ENCODE assay signal across 23 cellular contexts in genomic region chr19:39546599-39546998, GRCh38. TPM values are rescaled to one million over a fixed set of nuclear protein-coding genes. Genes with fewer than 3 reads are reported as not detected.
DNase-seq lines count a peak whose midpoint lies in the region; ATAC-seq, FAIRE-seq and TF ChIP-seq lines count a peak whose summit lies in the region.
"Had no signal": no experiment of that assay in that cellular context is flagged by ENCODE, and none has a peak within 500 bp of the region (broad histone marks: within the 10 kb centered on the region; RNA-seq: fewer than 3 reads in every experiment).

No MANE protein-coding gene starts in this region.

- intact Hi-C loops in HepG2 (cut with micrococcal nuclease; ENCODE audit: unreplicated experiment), result no loop called here
- intact Hi-C loops in right lobe of liver (cut with DNase I), result no loop called here
- intact Hi-C loops in mammary epithelial cell (cut with micrococcal nuclease), result loop anchor here (10.0 kb wide), 1 partner anchor 298 kb away; the partner anchor contains the start of gene FBL

- H3K9me3 Mint-ChIP-seq in T-helper 2 cell treated with Interferon-gamma antibody and Interleukin-4, amounts not matched to agents 5 μg/mL and 100 μg/mL, for 36 hours, result no peaks in the 10 kb centered on the region
- H3K9me3 Mint-ChIP-seq: activated naive CD4-positive, alpha-beta T cell treated with anti-CD3 and anti-CD28 coated beads, Interleukin-2, amount 50 U/mL, for 24 hours; CD4-positive, CD25-positive, alpha-beta regulatory T cell; naive thymus-derived CD8-positive, alpha-beta T cell; stimulated activated naive B cell treated with anti-CD40 and anti-IgM and Interleukin-4, amounts not matched to agents 10 μg/mL and 1 μg/mL and 100 μg/mL, for 72 hours had no signal

- TF ChIP-seq POLR2A in HepG2 (IDR thresholded peaks at IDR 0.05; ENCODE audit: insufficient read depth in 1 of 2, low read depth in 2 of 2, low read length in 2 of 2) (no peak), right lobe of liver (IDR thresholded peaks at IDR 0.05) (no peak)

- in situ Hi-C loops in HepG2 (cut with HindIII; ENCODE audit: extremely low pct_ligation_motif_present, low pct_unique_long_range_greater_than_20kb) (no loop called here), mammary epithelial cell (cut with MboI; ENCODE audit: low sequenced_read_pairs in 2 of 2) (no loop called here)

- DNase-seq in HepG2 (ENCODE audit: low spot score), result no peak
- DNase-seq in right lobe of liver, result no peak
- peak; percentile 71 for DNase-seq in NCI-H2227 (lab: John Stamatoyannopoulos, UW; ENCODE audit: unreplicated experiment)
- DNase-seq in mammary epithelial cell, result peak; percentile 21
- no peak for DNase-seq in T-helper 2 cell treated with Interferon-gamma antibody and Interleukin-4, amounts not matched to agents 5 μg/mL and 100 μg/mL, for 36 hours (ENCODE audit: low spot score)
- DNase-seq in right atrium auricular region (ENCODE audit: low spot score), result no peak
- DNase-seq in T-helper 17 cell, result no peak
- DNase-seq: CD4-positive, CD25-positive, alpha-beta regulatory T cell; cerebellar nuclear complex; DND-41; effector CD4-positive, alpha-beta T cell; esophagus squamous epithelium; mesenchymal stem cell; naive thymus-derived CD8-positive, alpha-beta T cell; NCI-H2171; pancreas; SJCRH30; stimulated activated CD4-positive, alpha-beta T cell treated with anti-CD3 and anti-CD28 coated beads, Interleukin-1b, Interleukin-23, amount 100 ng/mL, for 48 hours; stimulated activated naive B cell treated with anti-CD40 and anti-IgM and Interleukin-4, amounts not matched to agents 10 μg/mL and 1 μg/mL and 100 μg/mL, for 72 hours; T-helper 2 cell; thyroid gland had no signal

- H3K4me3 ChIP-seq in HepG2 (replicated peaks in 1 of 3; ENCODE audit: insufficient read depth in 1 of 3, low read depth in 2 of 3, low read length in 3 of 3), result no peak overlapping the region
- H3K4me3 ChIP-seq in right lobe of liver, result no peak overlapping the region
- no peak overlapping the region for H3K4me3 ChIP-seq in mammary epithelial cell (replicated peaks in 1 of 3; ENCODE audit: insufficient read depth in 1 of 3, low read depth in 2 of 3, low read length in 3 of 3)
- H3K4me3 ChIP-seq in right atrium auricular region, result no peak overlapping the region
- H3K4me3 ChIP-seq: esophagus squamous epithelium, pancreas, SJCRH30, thyroid gland had no signal

- ATAC-seq in HepG2 (no peak), right lobe of liver (no peak), T-helper 17 cell (no peak)
- ATAC-seq: naive thymus-derived CD8-positive, alpha-beta T cell; pancreas; stimulated activated naive B cell treated with anti-CD40 and anti-IgM and Interleukin-4, amounts not matched to agents 10 μg/mL and 1 μg/mL and 100 μg/mL, for 72 hours had no signal

- H3K4me1 ChIP-seq in HepG2 (ENCODE audit: insufficient read depth, low read length), result peaks cover 7% of the 10 kb centered on the region; the same call in 1 of the 2 replicates
- H3K4me1 ChIP-seq in right lobe of liver, result no peaks in the 10 kb centered on the region
- peaks cover 25% of the 10 kb centered on the region for H3K4me1 ChIP-seq in mammary epithelial cell (ENCODE audit: insufficient read depth, low read length)
- no peaks in the 10 kb centered on the region for H3K4me1 ChIP-seq in right atrium auricular region
- H3K4me1 ChIP-seq: esophagus squamous epithelium, pancreas, SJCRH30, thyroid gland had no signal

- H3K36me3 ChIP-seq in HepG2 (replicated peaks in 1 of 2; ENCODE audit: control insufficient read depth in 1 of 2, insufficient read depth in 2 of 2, low read length in 2 of 2) (no peaks in the 10 kb centered on the region), right lobe of liver (no peaks in the 10 kb centered on the region), mammary epithelial cell (ENCODE audit: insufficient read depth, low read length) (no peaks in the 10 kb centered on the region), right atrium auricular region (no peaks in the 10 kb centered on the region)
- H3K36me3 ChIP-seq: esophagus squamous epithelium, pancreas, SJCRH30, thyroid gland had no signal

- H3K4me1 Mint-ChIP-seq in T-helper 2 cell treated with Interferon-gamma antibody and Interleukin-4, amounts not matched to agents 5 μg/mL and 100 μg/mL, for 36 hours (ENCODE audit: low read depth), result peaks cover 16% of the 10 kb centered on the region
- H3K4me1 Mint-ChIP-seq in T-helper 17 cell, result peaks cover 31% of the 10 kb centered on the region

- WGBS in HepG2 (ENCODE audit: low lambda C conversion rate), result 6% methylated on average over 8 of the region's 8 CpGs
- WGBS in right lobe of liver (ENCODE audit: insufficient coverage, low coverage, low lambda C conversion rate, missing lambda C conversion rate), result 20% methylated on average over 5 of the region's 8 CpGs
- 57% methylated on average over 8 of the region's 8 CpGs for WGBS in mammary epithelial cell (ENCODE audit: low coverage, missing lambda C conversion rate)

- H2AFZ ChIP-seq in HepG2 (ENCODE audit: low read length), result no peak overlapping the region
- no peak overlapping the region for H2AFZ ChIP-seq in mammary epithelial cell (ENCODE audit: low read depth, low read length)

- H3K4me2 ChIP-seq in HepG2 (ENCODE audit: low read depth, low read length) (no peak overlapping the region), mammary epithelial cell (ENCODE audit: insufficient read depth, low read depth, low read length) (no peak overlapping the region)

- no peaks in the 10 kb centered on the region for H4K20me1 ChIP-seq in HepG2 (ENCODE audit: insufficient read depth, low read length)
- H4K20me1 ChIP-seq in mammary epithelial cell (ENCODE audit: insufficient read depth, low read length), result no peaks in the 10 kb centered on the region

- H3K4me3 Mint-ChIP-seq in T-helper 2 cell treated with Interferon-gamma antibody and Interleukin-4, amounts not matched to agents 5 μg/mL and 100 μg/mL, for 36 hours, result no peak overlapping the region
- H3K4me3 Mint-ChIP-seq in T-helper 17 cell, result no peak overlapping the region
- H3K4me3 Mint-ChIP-seq: activated naive CD4-positive, alpha-beta T cell treated with anti-CD3 and anti-CD28 coated beads, Interleukin-2, amount 50 U/mL, for 24 hours; stimulated activated naive B cell treated with anti-CD40 and anti-IgM and Interleukin-4, amounts not matched to agents 10 μg/mL and 1 μg/mL and 100 μg/mL, for 72 hours had no signal

- no peak for FAIRE-seq in HepG2 (lab: Jason Lieb, UNC)
- FAIRE-seq: astrocyte, pancreas had no signal

- H3K79me2 ChIP-seq in HepG2 (ENCODE audit: insufficient read depth, low read length), result no peaks in the 10 kb centered on the region
- H3K79me2 ChIP-seq in mammary epithelial cell (ENCODE audit: insufficient read depth, low read length), result no peaks in the 10 kb centered on the region

- TF ChIP-seq CTCF in HepG2 (CRISPR knock-in tag; IDR thresholded peaks at IDR 0.05) (no peak), right lobe of liver (IDR thresholded peaks at IDR 0.05) (no peak), mammary epithelial cell (conservative IDR thresholded peaks at IDR 0.05 in 1 of 2, IDR thresholded peaks at IDR 0.05 in 1 of 2; ENCODE audit: extremely low read depth in 1 of 2, insufficient read depth in 1 of 2, low read depth in 1 of 2, low read length in 2 of 2) (no peak), right atrium auricular region (IDR thresholded peaks at IDR 0.05) (no peak)

- H3K9ac ChIP-seq in HepG2 (ENCODE audit: insufficient read depth, low read depth, low read length) (no peak overlapping the region), mammary epithelial cell (ENCODE audit: insufficient read depth, low read length) (no peak overlapping the region)

- no peak overlapping the region for H3K27ac Mint-ChIP-seq in T-helper 2 cell treated with Interferon-gamma antibody and Interleukin-4, amounts not matched to agents 5 μg/mL and 100 μg/mL, for 36 hours
- H3K27ac Mint-ChIP-seq in T-helper 17 cell, result no peak overlapping the region
- H3K27ac Mint-ChIP-seq: stimulated activated naive B cell treated with anti-CD40 and anti-IgM and Interleukin-4, amounts not matched to agents 10 μg/mL and 1 μg/mL and 100 μg/mL, for 72 hours had no signal

- BruUV-seq in HepG2 (replicated peaks; lab: Mats Ljungman, UMichigan) (no TSS peak), mammary epithelial cell (replicated peaks; lab: Mats Ljungman, UMichigan) (no TSS peak)

- CTCF ChIA-PET in HepG2 (lab: Yijun Ruan, JAX; ENCODE audit: low intra/inter-chr PET ratio, low total read pairs) (no interaction called here), mammary epithelial cell (lab: Charles Lee; ENCODE audit: low non-redundant PET) (interaction anchor here (0.7 kb wide), 1 partner anchor 51 kb away, joined by 4 read pairs; no protein-coding TSS in a partner anchor)

- H3K36me3 Mint-ChIP-seq in T-helper 2 cell treated with Interferon-gamma antibody and Interleukin-4, amounts not matched to agents 5 μg/mL and 100 μg/mL, for 36 hours (ENCODE audit: low read depth), result no peaks in the 10 kb centered on the region
- no peaks in the 10 kb centered on the region for H3K36me3 Mint-ChIP-seq in T-helper 17 cell (ENCODE audit: low read depth)
- H3K36me3 Mint-ChIP-seq: activated naive CD4-positive, alpha-beta T cell treated with anti-CD3 and anti-CD28 coated beads, Interleukin-2, amount 50 U/mL, for 24 hours; CD4-positive, CD25-positive, alpha-beta regulatory T cell; naive thymus-derived CD8-positive, alpha-beta T cell; stimulated activated naive B cell treated with anti-CD40 and anti-IgM and Interleukin-4, amounts not matched to agents 10 μg/mL and 1 μg/mL and 100 μg/mL, for 72 hours had no signal

- POLR2A ChIA-PET in HepG2 (lab: Yijun Ruan, JAX), result no interaction called here

- dilution Hi-C loops in mammary epithelial cell (cut with HindIII; ENCODE audit: low sequenced_read_pairs), result loop anchor here (5.0 to 10.0 kb wide), 2 partner anchors 94 to 152 kb away; partner anchors contain the start of genes MED29 and PAF1

- TF ChIP-seq EP300 in HepG2 (IDR thresholded peaks at IDR 0.05; ENCODE audit: low read depth in 2 of 2, low read length in 2 of 2) (no peak), HepG2 (CRISPR knock-in tag; IDR thresholded peaks at IDR 0.05; ENCODE audit: borderline replicate concordance) (no peak)

- H3K27me3 ChIP-seq in HepG2 (ENCODE audit: control insufficient read depth in 1 of 2, insufficient read depth in 2 of 2, low read length in 2 of 2) (peaks cover 1 to 12% of the 10 kb centered on the region in 2 experiments; a peak in 3 of 5 replicates), right lobe of liver (no peaks in the 10 kb centered on the region), mammary epithelial cell (ENCODE audit: insufficient read depth, low read length) (no peaks in the 10 kb centered on the region), right atrium auricular region (no peaks in the 10 kb centered on the region)
- H3K27me3 ChIP-seq: pancreas, thyroid gland had no signal

- H3K27me3 Mint-ChIP-seq in T-helper 2 cell treated with Interferon-gamma antibody and Interleukin-4, amounts not matched to agents 5 μg/mL and 100 μg/mL, for 36 hours (ENCODE audit: low read depth), result no peaks in the 10 kb centered on the region
- H3K27me3 Mint-ChIP-seq in T-helper 17 cell, result no peaks in the 10 kb centered on the region
- H3K27me3 Mint-ChIP-seq: activated naive CD4-positive, alpha-beta T cell treated with anti-CD3 and anti-CD28 coated beads, Interleukin-2, amount 50 U/mL, for 24 hours; naive thymus-derived CD8-positive, alpha-beta T cell had no signal

- H3K9me3 ChIP-seq in HepG2 (ENCODE audit: low read length) (no peaks in the 10 kb centered on the region), right lobe of liver (no peaks in the 10 kb centered on the region), mammary epithelial cell (replicated peaks; ENCODE audit: insufficient read depth, low read length) (no peaks in the 10 kb centered on the region), right atrium auricular region (no peaks in the 10 kb centered on the region), T-helper 17 cell (ENCODE audit: control insufficient read depth, low read length, poor library complexity, severe bottlenecking) (no peaks in the 10 kb centered on the region)
- H3K9me3 ChIP-seq: esophagus squamous epithelium, pancreas, SJCRH30, thyroid gland had no signal

- TF ChIP-seq RAD21 in HepG2 (CRISPR knock-in tag; IDR thresholded peaks at IDR 0.05), result no peak

- H3K27ac ChIP-seq in HepG2 (ENCODE audit: extremely low read length, insufficient read depth, low read length), result no peak overlapping the region
- no peak overlapping the region for H3K27ac ChIP-seq in right lobe of liver
- H3K27ac ChIP-seq in mammary epithelial cell (ENCODE audit: insufficient read depth, low read depth, low read length), result no peak overlapping the region
- no peak overlapping the region for H3K27ac ChIP-seq in right atrium auricular region
- H3K27ac ChIP-seq: esophagus squamous epithelium, pancreas, SJCRH30, thyroid gland had no signal

RNA-seq across cellular contexts. Expression of gene EID2, which starts 6.6 kb away (rescaled TPM):
- total RNA-seq in HepG2 (2016; rRNA removed; fragmentation: Illumina TruSeq; extraction: Trizol) (13.8 and 14.1 TPM in 2 replicates), right lobe of liver (1 to 10 TPM; 4.3 to 7.6 (median 5.4) TPM), mammary epithelial cell (10 to 100 TPM in 1 of 2 donors, 1 to 10 TPM in 1; 9.7 to 15.0 TPM), right atrium auricular region (10 to 100 TPM in 1 of 2 donors, 1 to 10 TPM in 1; 6.7 to 11.1 TPM), T-helper 17 cell (10 to 100 TPM; 14.4 to 15.1 TPM)
- total RNA-seq in HepG2 (2016; cell fraction: cytosol; rRNA removed; fragmentation: Illumina TruSeq; extraction: Trizol; ENCODE audit: low read depth), result 3.2 and 3.6 TPM in 2 replicates
- total RNA-seq in HepG2 (2016; cell fraction: insoluble cytoplasmic fraction; rRNA removed; fragmentation: Illumina TruSeq; extraction: Trizol), result 14.0 and 14.4 TPM in 2 replicates
- 5.5 and 6.4 TPM in 2 replicates for total RNA-seq in HepG2 (2016; cell fraction: membrane; rRNA removed; fragmentation: Illumina TruSeq; extraction: Trizol)
- total RNA-seq in HepG2 (2016; cell fraction: nucleus; rRNA removed; fragmentation: Illumina TruSeq; extraction: Trizol), result 5.3 and 7.2 TPM in 2 replicates
- polyA plus RNA-seq in HepG2 (2011; rRNA removed) (3.7 and 5.1 TPM in 2 replicates), mammary epithelial cell (6.7 TPM)
- 3.5 and 4.1 TPM in 2 replicates for polyA plus RNA-seq in HepG2 (2011; cell fraction: cytosol; rRNA removed)
- 2.3 TPM in 2 replicates for polyA plus RNA-seq in HepG2 (2011; cell fraction: nucleus; rRNA removed)
- 7.8 and 11.2 TPM in 2 replicates for polyA plus RNA-seq in HepG2 (2012)
- 3.3 and 3.7 TPM in 2 replicates for polyA plus RNA-seq in HepG2 (2016; cell fraction: cytosol; fragmentation: Illumina TruSeq; extraction: Trizol; ENCODE audit: low read depth)
- 21.5 and 23.1 TPM in 2 replicates for polyA plus RNA-seq in HepG2 (2016; cell fraction: insoluble cytoplasmic fraction; fragmentation: Illumina TruSeq; extraction: Trizol; ENCODE audit: low read depth)
- 4.6 and 5.5 TPM in 2 replicates for polyA plus RNA-seq in HepG2 (2016; cell fraction: membrane; fragmentation: Illumina TruSeq; extraction: Trizol; ENCODE audit: low read depth)
- polyA plus RNA-seq in HepG2 (2016; cell fraction: nucleus; fragmentation: Illumina TruSeq; extraction: Trizol; ENCODE audit: insufficient read depth, low read depth), result 11.3 and 14.0 TPM in 2 replicates
- 2.5 and 3.4 TPM in 2 replicates for polyA minus RNA-seq in HepG2 (2011; rRNA and poly(A)+ RNA removed; ENCODE audit: low replicate concordance)
- polyA minus RNA-seq in HepG2 (2011; cell fraction: cytosol; rRNA and poly(A)+ RNA removed), result 4.6 and 6.5 TPM in 2 replicates
- 1.9 and 3.0 TPM in 2 replicates for polyA minus RNA-seq in HepG2 (2011; cell fraction: nucleus; rRNA and poly(A)+ RNA removed)
- 1.4 TPM for polyA minus RNA-seq in mammary epithelial cell

RNA-seq across cellular contexts. Expression of gene EID2B, which starts 13.9 kb away (rescaled TPM):
- total RNA-seq in HepG2 (2016; rRNA removed; fragmentation: Illumina TruSeq; extraction: Trizol), result 3.6 and 3.7 TPM in 2 replicates
- 1.1 and 1.4 TPM in 2 replicates for total RNA-seq in HepG2 (2016; cell fraction: cytosol; rRNA removed; fragmentation: Illumina TruSeq; extraction: Trizol; ENCODE audit: low read depth)
- total RNA-seq in HepG2 (2016; cell fraction: insoluble cytoplasmic fraction; rRNA removed; fragmentation: Illumina TruSeq; extraction: Trizol), result 4.1 TPM in 2 replicates
- total RNA-seq in HepG2 (2016; cell fraction: membrane; rRNA removed; fragmentation: Illumina TruSeq; extraction: Trizol), result 2.8 and 2.9 TPM in 2 replicates
- total RNA-seq in HepG2 (2016; cell fraction: nucleus; rRNA removed; fragmentation: Illumina TruSeq; extraction: Trizol), result 2.5 and 3.7 TPM in 2 replicates
- polyA plus RNA-seq in HepG2 (2011; rRNA removed), result 2.2 and 2.5 TPM in 2 replicates
- polyA plus RNA-seq in HepG2 (2011; cell fraction: cytosol; rRNA removed), result 2.4 and 2.9 TPM in 2 replicates
- 1.6 and 6.8 TPM in 2 replicates for polyA plus RNA-seq in HepG2 (2011; cell fraction: nucleus; rRNA removed)
- polyA plus RNA-seq in HepG2 (2012), result 1.7 and 2.6 TPM in 2 replicates
- 0.73 and 0.79 TPM in 2 replicates for polyA plus RNA-seq in HepG2 (2016; cell fraction: cytosol; fragmentation: Illumina TruSeq; extraction: Trizol; ENCODE audit: low read depth)
- polyA plus RNA-seq in HepG2 (2016; cell fraction: insoluble cytoplasmic fraction; fragmentation: Illumina TruSeq; extraction: Trizol; ENCODE audit: low read depth), result 3.1 and 4.0 TPM in 2 replicates
- polyA plus RNA-seq in HepG2 (2016; cell fraction: membrane; fragmentation: Illumina TruSeq; extraction: Trizol; ENCODE audit: low read depth), result 1.5 and 1.8 TPM in 2 replicates
- 4.2 TPM in 2 replicates for polyA plus RNA-seq in HepG2 (2016; cell fraction: nucleus; fragmentation: Illumina TruSeq; extraction: Trizol; ENCODE audit: insufficient read depth, low read depth)
- polyA minus RNA-seq in HepG2 (2011; rRNA and poly(A)+ RNA removed; ENCODE audit: low replicate concordance), result 1.7 and 2.3 TPM in 2 replicates
- 0.99 and 1.4 TPM in 2 replicates for polyA minus RNA-seq in HepG2 (2011; cell fraction: cytosol; rRNA and poly(A)+ RNA removed)
- 2.2 and 3.0 TPM in 2 replicates for polyA minus RNA-seq in HepG2 (2011; cell fraction: nucleus; rRNA and poly(A)+ RNA removed)
- under 1 TPM; 0.18 to 0.78 (median 0.46) TPM for total RNA-seq in right lobe of liver
- total RNA-seq in mammary epithelial cell, result 1 to 10 TPM; 2.5 to 3.3 TPM
- polyA plus RNA-seq in mammary epithelial cell, result 4.3 TPM
- polyA minus RNA-seq in mammary epithelial cell, result 1.4 TPM
- total RNA-seq in right atrium auricular region, result 1 to 10 TPM; 2.1 to 2.3 TPM
- 1 to 10 TPM; 3.9 to 4.9 TPM for total RNA-seq in T-helper 17 cell

RNA-seq across cellular contexts. Expression of gene SELENOV, which starts 31.7 kb away (rescaled TPM):
- total RNA-seq in HepG2 (2016; rRNA removed; fragmentation: Illumina TruSeq; extraction: Trizol), result not detected in 2 replicates
- total RNA-seq in HepG2 (2016; cell fraction: cytosol; rRNA removed; fragmentation: Illumina TruSeq; extraction: Trizol; ENCODE audit: low read depth), result not detected in 2 replicates
- total RNA-seq in HepG2 (2016; cell fraction: insoluble cytoplasmic fraction; rRNA removed; fragmentation: Illumina TruSeq; extraction: Trizol), result not detected in 2 replicates
- not detected in 2 replicates for total RNA-seq in HepG2 (2016; cell fraction: membrane; rRNA removed; fragmentation: Illumina TruSeq; extraction: Trizol)
- total RNA-seq in HepG2 (2016; cell fraction: nucleus; rRNA removed; fragmentation: Illumina TruSeq; extraction: Trizol), result 0.47 TPM in 1 of 2 replicates, not detected in the other
- polyA plus RNA-seq in HepG2 (2011; rRNA removed), result not detected in 2 replicates
- not detected in 2 replicates for polyA plus RNA-seq in HepG2 (2011; cell fraction: cytosol; rRNA removed)
- 0.17 and 0.76 TPM in 2 replicates for polyA plus RNA-seq in HepG2 (2011; cell fraction: nucleus; rRNA removed)
- not detected in 2 replicates for polyA plus RNA-seq in HepG2 (2012)
- polyA plus RNA-seq in HepG2 (2016; cell fraction: cytosol; fragmentation: Illumina TruSeq; extraction: Trizol; ENCODE audit: low read depth), result not detected in 2 replicates
- polyA plus RNA-seq in HepG2 (2016; cell fraction: insoluble cytoplasmic fraction; fragmentation: Illumina TruSeq; extraction: Trizol; ENCODE audit: low read depth), result not detected in 2 replicates
- not detected in 2 replicates for polyA plus RNA-seq in HepG2 (2016; cell fraction: membrane; fragmentation: Illumina TruSeq; extraction: Trizol; ENCODE audit: low read depth)
- polyA plus RNA-seq in HepG2 (2016; cell fraction: nucleus; fragmentation: Illumina TruSeq; extraction: Trizol; ENCODE audit: insufficient read depth, low read depth), result not detected in 2 replicates
- not detected in 2 replicates for polyA minus RNA-seq in HepG2 (2011; rRNA and poly(A)+ RNA removed; ENCODE audit: low replicate concordance)
- polyA minus RNA-seq in HepG2 (2011; cell fraction: cytosol; rRNA and poly(A)+ RNA removed), result not detected in 2 replicates
- not detected in 2 replicates for polyA minus RNA-seq in HepG2 (2011; cell fraction: nucleus; rRNA and poly(A)+ RNA removed)
- not detected for total RNA-seq in right lobe of liver
- not detected for total RNA-seq in mammary epithelial cell
- polyA plus RNA-seq in mammary epithelial cell, result not detected
- not detected for polyA minus RNA-seq in mammary epithelial cell
- total RNA-seq in right atrium auricular region, result not detected
- total RNA-seq in T-helper 17 cell, result not detected
- total RNA-seq: astrocyte; CD4-positive, CD25-positive, alpha-beta regulatory T cell; esophagus squamous epithelium; naive thymus-derived CD8-positive, alpha-beta T cell; pancreas had no signal
- polyA plus RNA-seq: CD4-positive, CD25-positive, alpha-beta regulatory T cell; naive thymus-derived CD8-positive, alpha-beta T cell; pancreas had no signal

RNA-seq across cellular contexts. Expression of gene DLL3, which starts 47.9 kb away (rescaled TPM):
- total RNA-seq in HepG2 (2016; rRNA removed; fragmentation: Illumina TruSeq; extraction: Trizol), result 0.35 and 0.53 TPM in 2 replicates
- 1.4 and 1.6 TPM in 2 replicates for total RNA-seq in HepG2 (2016; cell fraction: cytosol; rRNA removed; fragmentation: Illumina TruSeq; extraction: Trizol; ENCODE audit: low read depth)
- total RNA-seq in HepG2 (2016; cell fraction: insoluble cytoplasmic fraction; rRNA removed; fragmentation: Illumina TruSeq; extraction: Trizol), result 0.28 and 0.37 TPM in 2 replicates
- total RNA-seq in HepG2 (2016; cell fraction: membrane; rRNA removed; fragmentation: Illumina TruSeq; extraction: Trizol), result 0.90 and 0.93 TPM in 2 replicates
- total RNA-seq in HepG2 (2016; cell fraction: nucleus; rRNA removed; fragmentation: Illumina TruSeq; extraction: Trizol), result 0.16 and 0.31 TPM in 2 replicates
- 0.55 and 0.60 TPM in 2 replicates for polyA plus RNA-seq in HepG2 (2011; rRNA removed)
- 0.60 and 0.64 TPM in 2 replicates for polyA plus RNA-seq in HepG2 (2011; cell fraction: cytosol; rRNA removed)
- 0.27 and 0.33 TPM in 2 replicates for polyA plus RNA-seq in HepG2 (2011; cell fraction: nucleus; rRNA removed)
- polyA plus RNA-seq in HepG2 (2012), result 0.39 and 0.51 TPM in 2 replicates
- polyA plus RNA-seq in HepG2 (2016; cell fraction: cytosol; fragmentation: Illumina TruSeq; extraction: Trizol; ENCODE audit: low read depth), result 1.9 and 2.0 TPM in 2 replicates
- polyA plus RNA-seq in HepG2 (2016; cell fraction: insoluble cytoplasmic fraction; fragmentation: Illumina TruSeq; extraction: Trizol; ENCODE audit: low read depth), result 0.54 and 0.55 TPM in 2 replicates
- polyA plus RNA-seq in HepG2 (2016; cell fraction: membrane; fragmentation: Illumina TruSeq; extraction: Trizol; ENCODE audit: low read depth), result 0.90 and 1.1 TPM in 2 replicates
- 0.41 TPM in 2 replicates for polyA plus RNA-seq in HepG2 (2016; cell fraction: nucleus; fragmentation: Illumina TruSeq; extraction: Trizol; ENCODE audit: insufficient read depth, low read depth)
- polyA minus RNA-seq in HepG2 (2011; rRNA and poly(A)+ RNA removed; ENCODE audit: low replicate concordance), result 0.42 and 0.63 TPM in 2 replicates
- polyA minus RNA-seq in HepG2 (2011; cell fraction: cytosol; rRNA and poly(A)+ RNA removed), result not detected in 2 replicates
- 0.25 and 0.39 TPM in 2 replicates for polyA minus RNA-seq in HepG2 (2011; cell fraction: nucleus; rRNA and poly(A)+ RNA removed)
- total RNA-seq in right lobe of liver, result not detected
- total RNA-seq in mammary epithelial cell, result 1 to 10 TPM in 1 of 2 donors, under 1 TPM in 1; 0.33 to 1.9 TPM
- polyA plus RNA-seq in mammary epithelial cell, result 1.9 TPM
- not detected for polyA minus RNA-seq in mammary epithelial cell
- not detected for total RNA-seq in right atrium auricular region
- not detected for total RNA-seq in T-helper 17 cell
- total RNA-seq: esophagus squamous epithelium had no signal

RNA-seq across cellular contexts. Expression of gene LGALS13, which starts 55.7 kb away (rescaled TPM):
- not detected in 2 replicates for total RNA-seq in HepG2 (2016; rRNA removed; fragmentation: Illumina TruSeq; extraction: Trizol)
- not detected in 2 replicates for total RNA-seq in HepG2 (2016; cell fraction: cytosol; rRNA removed; fragmentation: Illumina TruSeq; extraction: Trizol; ENCODE audit: low read depth)
- total RNA-seq in HepG2 (2016; cell fraction: insoluble cytoplasmic fraction; rRNA removed; fragmentation: Illumina TruSeq; extraction: Trizol), result not detected in 2 replicates
- not detected in 2 replicates for total RNA-seq in HepG2 (2016; cell fraction: membrane; rRNA removed; fragmentation: Illumina TruSeq; extraction: Trizol)
- total RNA-seq in HepG2 (2016; cell fraction: nucleus; rRNA removed; fragmentation: Illumina TruSeq; extraction: Trizol), result not detected in 2 replicates
- not detected in 2 replicates for polyA plus RNA-seq in HepG2 (2011; rRNA removed)
- not detected in 2 replicates for polyA plus RNA-seq in HepG2 (2011; cell fraction: cytosol; rRNA removed)
- polyA plus RNA-seq in HepG2 (2011; cell fraction: nucleus; rRNA removed), result not detected in 2 replicates
- polyA plus RNA-seq in HepG2 (2012), result not detected in 2 replicates
- polyA plus RNA-seq in HepG2 (2016; cell fraction: cytosol; fragmentation: Illumina TruSeq; extraction: Trizol; ENCODE audit: low read depth), result not detected in 2 replicates
- polyA plus RNA-seq in HepG2 (2016; cell fraction: insoluble cytoplasmic fraction; fragmentation: Illumina TruSeq; extraction: Trizol; ENCODE audit: low read depth), result not detected in 2 replicates
- polyA plus RNA-seq in HepG2 (2016; cell fraction: membrane; fragmentation: Illumina TruSeq; extraction: Trizol; ENCODE audit: low read depth), result not detected in 2 replicates
- polyA plus RNA-seq in HepG2 (2016; cell fraction: nucleus; fragmentation: Illumina TruSeq; extraction: Trizol; ENCODE audit: insufficient read depth, low read depth), result not detected in 2 replicates
- not detected in 2 replicates for polyA minus RNA-seq in HepG2 (2011; rRNA and poly(A)+ RNA removed; ENCODE audit: low replicate concordance)
- not detected in 2 replicates for polyA minus RNA-seq in HepG2 (2011; cell fraction: cytosol; rRNA and poly(A)+ RNA removed)
- polyA minus RNA-seq in HepG2 (2011; cell fraction: nucleus; rRNA and poly(A)+ RNA removed), result not detected in 2 replicates
- total RNA-seq in right lobe of liver, result not detected
- not detected for total RNA-seq in mammary epithelial cell
- polyA plus RNA-seq in mammary epithelial cell, result not detected
- not detected for polyA minus RNA-seq in mammary epithelial cell
- not detected for total RNA-seq in right atrium auricular region
- total RNA-seq in T-helper 17 cell, result not detected
- total RNA-seq: astrocyte; CD4-positive, CD25-positive, alpha-beta regulatory T cell; esophagus squamous epithelium; naive thymus-derived CD8-positive, alpha-beta T cell; pancreas; SJCRH30; thyroid gland had no signal
- polyA plus RNA-seq: CD4-positive, CD25-positive, alpha-beta regulatory T cell; naive thymus-derived CD8-positive, alpha-beta T cell; pancreas had no signal

Comparison
In these comparisons a context has a peak if more than half of its experiments do, and no peak if none do; other contexts are left out.
1. DNase-seq: peak in NCI-H2227 (single experiment) and mammary epithelial cell (single experiment); none in HepG2 (single experiment), right lobe of liver (0 of 3), T-helper 2 cell treated with Interferon-gamma antibody and Interleukin-4, amounts not matched to agents 5 μg/mL and 100 μg/mL, for 36 hours (single experiment), right atrium auricular region (single experiment) and T-helper 17 cell (0 of 3).